12 cellular contexts compared by ENCODE assay signal in genomic region chr4:128635939-128636551, GRCh38.
DNase-seq lines count a peak whose midpoint lies in the region; ATAC-seq and TF ChIP-seq lines count a peak whose summit lies in the region.
"Had no signal": no experiment of that assay in that cellular context is flagged by ENCODE, and none has a peak within 500 bp of the region (broad histone marks: within the 10 kb centered on the region; RNA-seq: fewer than 3 reads in every experiment).

No MANE protein-coding gene starts in this region.

- ATAC-seq in GM18517 (IDR thresholded peaks at IDR 0.05; ENCODE audit: unreplicated experiment) = no peak

- H3K27ac ChIP-seq in dorsolateral prefrontal cortex (peak overlapping the region in 57 of 59 donors; percentile 1 to 91 (median 78)), colonic mucosa (no peak overlapping the region)

- no peak overlapping the region for H3K4me3 ChIP-seq in Caco-2 (ENCODE audit: low read depth, low read length)
- peak overlapping the region in 44 of 59 donors; percentile 1 to 65 (median 42) for H3K4me3 ChIP-seq in dorsolateral prefrontal cortex
- no peak overlapping the region for H3K4me3 ChIP-seq in colonic mucosa
- H3K4me3 ChIP-seq: gastrocnemius medialis had no signal

- CTCF ChIA-PET in Caco-2 (lab: Charles Lee) = no interaction called here

- intact Hi-C loops in Caco-2 (cut with micrococcal nuclease; ENCODE audit: unreplicated experiment) (loop anchor here (1.0 kb wide), 3 partner anchors 13 to 173 kb away; partner anchors contain the start of gene JADE1), dorsolateral prefrontal cortex (cut with DNase I) (no loop called here), colonic mucosa (cut with DNase I) (no loop called here)

- H3K4me3 Mint-ChIP-seq in Caco-2 (ENCODE audit: unreplicated experiment) (peak overlapping the region; percentile 76), nephron progenitor cell (no peak overlapping the region), HFFc6 (no peak overlapping the region)
- H3K4me3 Mint-ChIP-seq: activated B cell treated with CpG ODN at 0.5 μM for 24 hours, B cell had no signal

- H3K27me3 Mint-ChIP-seq in Caco-2 (ENCODE audit: insufficient read depth, unreplicated experiment) (no peaks in the 10 kb centered on the region), nephron progenitor cell (ENCODE audit: low read depth, poor library complexity) (peaks cover 4% of the 10 kb centered on the region), HFFc6 (ENCODE audit: insufficient read depth) (peaks cover 5% of the 10 kb centered on the region)

- no TSS peak for BruUV-seq in Caco-2 (replicated peaks; lab: Mats Ljungman, UMichigan)

- H3K27me3 ChIP-seq in Caco-2 (replicated peaks; ENCODE audit: control insufficient read depth, insufficient read depth, low read length) (no peaks in the 10 kb centered on the region), dorsolateral prefrontal cortex (no peaks in the 10 kb centered on the region), colonic mucosa (no peaks in the 10 kb centered on the region)
- H3K27me3 ChIP-seq: gastrocnemius medialis had no signal

- H3K4me1 ChIP-seq in Caco-2 (peaks cover 14% of the 10 kb centered on the region), colonic mucosa (no peaks in the 10 kb centered on the region)

- POLR2A ChIA-PET in Caco-2 (lab: Charles Lee) = no interaction called here

- H3K36me3 ChIP-seq in Caco-2 (ENCODE audit: control insufficient read depth, insufficient read depth, low read length) (no peaks in the 10 kb centered on the region), colonic mucosa (no peaks in the 10 kb centered on the region)
- H3K36me3 ChIP-seq: gastrocnemius medialis had no signal

- peaks cover 16% of the 10 kb centered on the region for H3K36me3 Mint-ChIP-seq in Caco-2 (ENCODE audit: insufficient read depth, unreplicated experiment)
- H3K36me3 Mint-ChIP-seq in nephron progenitor cell (ENCODE audit: low read depth) = no peaks in the 10 kb centered on the region
- H3K36me3 Mint-ChIP-seq in HFFc6 (ENCODE audit: low read depth) = no peaks in the 10 kb centered on the region; the same call in 1 of the 2 replicates

- H3K9me3 Mint-ChIP-seq in Caco-2 (ENCODE audit: unreplicated experiment) (no peaks in the 10 kb centered on the region), nephron progenitor cell (no peaks in the 10 kb centered on the region), HFFc6 (no peaks in the 10 kb centered on the region)
- H3K9me3 Mint-ChIP-seq: activated B cell treated with CpG ODN at 0.5 μM for 24 hours had no signal

- H3K9me3 ChIP-seq in Caco-2 (no peaks in the 10 kb centered on the region), colonic mucosa (no peaks in the 10 kb centered on the region)
- H3K9me3 ChIP-seq: gastrocnemius medialis had no signal

- DNase-seq in Caco-2 (no peak), NCI-H2029 treated with DMSO at 0.1 percent for 48 hours (lab: John Stamatoyannopoulos, UW) (peak; percentile 74), dorsolateral prefrontal cortex (no peak), nephron progenitor cell (no peak), HFFc6 (no peak), colonic mucosa (no peak)
- DNase-seq in stimulated activated CD8-positive, alpha-beta memory T cell treated with anti-CD3 and anti-CD28 coated beads, Interleukin-4, amount 100 ng/mL, for 48 hours = no peak
- DNase-seq: activated B cell treated with CpG ODN at 0.5 μM for 24 hours, retina had no signal

- H3K27ac Mint-ChIP-seq in Caco-2 (ENCODE audit: unreplicated experiment) = peak overlapping the region; percentile 98
- peak overlapping the region; percentile 26 for H3K27ac Mint-ChIP-seq in nephron progenitor cell
- H3K27ac Mint-ChIP-seq in HFFc6 = no peak overlapping the region
- H3K27ac Mint-ChIP-seq: activated B cell treated with CpG ODN at 0.5 μM for 24 hours, B cell had no signal

- TF ChIP-seq CTCF in Caco-2 (IDR thresholded peaks at IDR 0.05; ENCODE audit: insufficient read depth in 1 of 2, low read depth in 1 of 2, low read length in 1 of 2, severe bottlenecking in 1 of 2, unreplicated experiment in 1 of 2) = no peak
- no peak for TF ChIP-seq CTCF in dorsolateral prefrontal cortex (IDR thresholded peaks at IDR 0.05 in 54 of 56, conservative IDR thresholded peaks at IDR 0.05 in 2 of 56; ENCODE audit: low read depth in 1 of 56, partially characterized antibody in 56 of 56)
- no peak for TF ChIP-seq CTCF in nephron progenitor cell (IDR thresholded peaks at IDR 0.05)
- no peak for TF ChIP-seq CTCF in HFFc6 (IDR thresholded peaks at IDR 0.05)
- TF ChIP-seq CTCF in colonic mucosa (IDR thresholded peaks at IDR 0.05) = no peak

- H3K9ac ChIP-seq in colonic mucosa (ENCODE audit: low read depth in 2 of 2, low read length in 2 of 2) = no peak overlapping the region

- H3K4me1 Mint-ChIP-seq in Caco-2 (ENCODE audit: low read depth, unreplicated experiment) = peaks cover 27% of the 10 kb centered on the region
- H3K4me1 Mint-ChIP-seq in nephron progenitor cell = peaks cover 16% of the 10 kb centered on the region
- H3K4me1 Mint-ChIP-seq in HFFc6 (ENCODE audit: low read depth) = peaks cover 18% of the 10 kb centered on the region

Comparison
In these comparisons a context has a peak if more than half of its experiments do, and no peak if none do; other contexts are left out.
1. H3K4me3 ChIP-seq: peak in dorsolateral prefrontal cortex (44 of 59); none in Caco-2 (single experiment) and colonic mucosa (single experiment).